1 cellular context compared by ENCODE assay signal in the genomic region with DNA sequence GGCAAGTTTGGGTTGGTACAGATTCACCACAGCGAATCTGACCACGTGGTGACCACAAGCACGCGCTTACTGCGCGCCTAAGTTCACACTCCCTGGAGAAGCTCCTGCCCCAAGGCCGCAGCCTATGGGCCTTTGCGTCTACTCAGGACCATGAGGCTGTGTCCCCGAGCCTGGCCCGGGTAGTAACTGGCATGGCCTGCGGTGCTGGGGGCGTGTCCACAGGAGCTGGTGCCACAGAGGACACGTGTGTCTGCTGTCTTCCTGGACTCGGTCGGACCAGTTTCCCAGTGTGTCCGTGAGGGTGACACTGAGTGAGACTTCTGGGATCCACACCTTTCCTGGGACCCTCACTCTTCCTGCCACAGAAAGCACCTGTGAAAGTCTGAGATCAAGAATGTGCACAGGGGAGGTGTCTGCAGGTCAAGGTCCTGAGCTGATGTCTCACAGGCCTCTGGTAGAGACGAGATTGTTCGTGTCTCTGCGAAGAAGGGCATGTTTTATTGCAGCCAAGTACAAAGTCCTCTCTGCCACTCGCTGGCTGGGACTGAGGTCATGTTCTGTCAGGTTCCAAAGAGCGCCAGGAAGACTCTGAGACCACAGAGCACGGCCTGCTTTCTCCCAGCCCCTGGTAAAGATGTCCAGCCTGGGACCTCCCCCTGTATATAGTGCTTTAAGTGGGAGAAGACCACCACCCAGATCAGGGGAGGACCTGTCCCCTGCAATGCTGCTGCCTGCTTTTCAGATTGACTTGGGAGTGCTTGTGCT.
TF ChIP-seq lines count a peak whose summit lies in the region.

No MANE protein-coding gene starts in this region.

TF ChIP-seq in HepG2, 621 proteins besides CTCF, POLR2A, EP300 and RAD21 (continues in another document):
- no peak for TF ChIP-seq GTF2F1 (IDR thresholded peaks at IDR 0.05; ENCODE audit: low read length)
- TF ChIP-seq, protein P1, sequence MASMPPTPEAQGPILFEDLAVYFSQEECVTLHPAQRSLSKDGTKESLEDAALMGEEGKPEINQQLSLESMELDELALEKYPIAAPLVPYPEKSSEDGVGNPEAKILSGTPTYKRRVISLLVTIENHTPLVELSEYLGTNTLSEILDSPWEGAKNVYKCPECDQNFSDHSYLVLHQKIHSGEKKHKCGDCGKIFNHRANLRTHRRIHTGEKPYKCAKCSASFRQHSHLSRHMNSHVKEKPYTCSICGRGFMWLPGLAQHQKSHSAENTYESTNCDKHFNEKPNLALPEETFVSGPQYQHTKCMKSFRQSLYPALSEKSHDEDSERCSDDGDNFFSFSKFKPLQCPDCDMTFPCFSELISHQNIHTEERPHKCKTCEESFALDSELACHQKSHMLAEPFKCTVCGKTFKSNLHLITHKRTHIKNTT (CRISPR knock-in tag; IDR thresholded peaks at IDR 0.05): no peak
- TF ChIP-seq KDM6A (CRISPR knock-in tag; IDR thresholded peaks at IDR 0.05; ENCODE audit: low read depth): peak; percentile 64; the same call in 1 of the 2 replicates
- TF ChIP-seq HNF4A (CRISPR knock-in tag; IDR thresholded peaks at IDR 0.05): peak; percentile 98
- no peak for TF ChIP-seq HOXA9 (CRISPR knock-in tag; IDR thresholded peaks at IDR 0.05; ENCODE audit: borderline replicate concordance)
- TF ChIP-seq SMARCC2 (IDR thresholded peaks at IDR 0.05): no peak
- TF ChIP-seq ZMYM2 (CRISPR knock-in tag; IDR thresholded peaks at IDR 0.05): peak; percentile 79
- TF ChIP-seq MBD4 (IDR thresholded peaks at IDR 0.05; ENCODE audit: borderline replicate concordance, low read length): no peak
- TF ChIP-seq SMAD9 (CRISPR knock-in tag; IDR thresholded peaks at IDR 0.05): no peak
- TF ChIP-seq ZNF563 (CRISPR knock-in tag; IDR thresholded peaks at IDR 0.05): peak; percentile 56; the same call in 1 of the 2 replicates
- TF ChIP-seq, protein P2, sequence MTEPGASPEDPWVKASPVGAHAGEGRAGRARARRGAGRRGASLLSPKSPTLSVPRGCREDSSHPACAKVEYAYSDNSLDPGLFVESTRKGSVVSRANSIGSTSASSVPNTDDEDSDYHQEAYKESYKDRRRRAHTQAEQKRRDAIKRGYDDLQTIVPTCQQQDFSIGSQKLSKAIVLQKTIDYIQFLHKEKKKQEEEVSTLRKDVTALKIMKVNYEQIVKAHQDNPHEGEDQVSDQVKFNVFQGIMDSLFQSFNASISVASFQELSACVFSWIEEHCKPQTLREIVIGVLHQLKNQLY (CRISPR knock-in tag; IDR thresholded peaks at IDR 0.05): peak; percentile 1; the same call in 1 of the 2 replicates
- no peak for TF ChIP-seq KLF6 (CRISPR knock-in tag; IDR thresholded peaks at IDR 0.05)
- no peak for TF ChIP-seq ZNF678 (CRISPR knock-in tag; IDR thresholded peaks at IDR 0.05)
- TF ChIP-seq JUNB (CRISPR knock-in tag; IDR thresholded peaks at IDR 0.05; ENCODE audit: borderline replicate concordance): no peak
- no peak for TF ChIP-seq ZNF468 (CRISPR knock-in tag; IDR thresholded peaks at IDR 0.05)
- TF ChIP-seq KLF12 (CRISPR knock-in tag; IDR thresholded peaks at IDR 0.05; ENCODE audit: borderline replicate concordance): no peak
- TF ChIP-seq ZKSCAN1 (IDR thresholded peaks at IDR 0.05; ENCODE audit: low read length): no peak
- TF ChIP-seq KAT8 (CRISPR knock-in tag; IDR thresholded peaks at IDR 0.05): peak; percentile 63
- peak; percentile 67 for TF ChIP-seq ZBTB33 (CRISPR knock-in tag; IDR thresholded peaks at IDR 0.05)
- TF ChIP-seq, protein P3, sequence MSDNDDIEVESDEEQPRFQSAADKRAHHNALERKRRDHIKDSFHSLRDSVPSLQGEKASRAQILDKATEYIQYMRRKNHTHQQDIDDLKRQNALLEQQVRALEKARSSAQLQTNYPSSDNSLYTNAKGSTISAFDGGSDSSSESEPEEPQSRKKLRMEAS (IDR thresholded peaks at IDR 0.05): peak; percentile 92
- peak; percentile 41; the same call in 1 of the 2 replicates for TF ChIP-seq GATAD1 (CRISPR knock-in tag; IDR thresholded peaks at IDR 0.05)
- no peak for TF ChIP-seq TOPORS (CRISPR knock-in tag; IDR thresholded peaks at IDR 0.05)
- TF ChIP-seq ZNF577 (CRISPR knock-in tag; IDR thresholded peaks at IDR 0.05; ENCODE audit: borderline replicate concordance, low read depth): no peak
- TF ChIP-seq DPF2 (CRISPR knock-in tag; IDR thresholded peaks at IDR 0.05; ENCODE audit: borderline replicate concordance, low read depth): no peak; the same call in 1 of the 2 replicates
- no peak for TF ChIP-seq CREB1 (IDR thresholded peaks at IDR 0.05)
- TF ChIP-seq CREB1 (CRISPR knock-in tag; IDR thresholded peaks at IDR 0.05): peak; percentile 27; the same call in 1 of the 2 replicates
- TF ChIP-seq ZSCAN25 (CRISPR knock-in tag; IDR thresholded peaks at IDR 0.05): peak; percentile 28; the same call in 1 of the 2 replicates
- TF ChIP-seq SIN3A (IDR thresholded peaks at IDR 0.05; ENCODE audit: borderline replicate concordance, low read depth, low read length): 0 out of 2 replicates have a peak, but pooled peaks have one; percentile 32
- no peak for TF ChIP-seq KDM1A (CRISPR knock-in tag; IDR thresholded peaks at IDR 0.05)
- TF ChIP-seq TFDP1 (CRISPR knock-in tag; IDR thresholded peaks at IDR 0.05; ENCODE audit: borderline replicate concordance): no peak
- TF ChIP-seq, protein P4, sequence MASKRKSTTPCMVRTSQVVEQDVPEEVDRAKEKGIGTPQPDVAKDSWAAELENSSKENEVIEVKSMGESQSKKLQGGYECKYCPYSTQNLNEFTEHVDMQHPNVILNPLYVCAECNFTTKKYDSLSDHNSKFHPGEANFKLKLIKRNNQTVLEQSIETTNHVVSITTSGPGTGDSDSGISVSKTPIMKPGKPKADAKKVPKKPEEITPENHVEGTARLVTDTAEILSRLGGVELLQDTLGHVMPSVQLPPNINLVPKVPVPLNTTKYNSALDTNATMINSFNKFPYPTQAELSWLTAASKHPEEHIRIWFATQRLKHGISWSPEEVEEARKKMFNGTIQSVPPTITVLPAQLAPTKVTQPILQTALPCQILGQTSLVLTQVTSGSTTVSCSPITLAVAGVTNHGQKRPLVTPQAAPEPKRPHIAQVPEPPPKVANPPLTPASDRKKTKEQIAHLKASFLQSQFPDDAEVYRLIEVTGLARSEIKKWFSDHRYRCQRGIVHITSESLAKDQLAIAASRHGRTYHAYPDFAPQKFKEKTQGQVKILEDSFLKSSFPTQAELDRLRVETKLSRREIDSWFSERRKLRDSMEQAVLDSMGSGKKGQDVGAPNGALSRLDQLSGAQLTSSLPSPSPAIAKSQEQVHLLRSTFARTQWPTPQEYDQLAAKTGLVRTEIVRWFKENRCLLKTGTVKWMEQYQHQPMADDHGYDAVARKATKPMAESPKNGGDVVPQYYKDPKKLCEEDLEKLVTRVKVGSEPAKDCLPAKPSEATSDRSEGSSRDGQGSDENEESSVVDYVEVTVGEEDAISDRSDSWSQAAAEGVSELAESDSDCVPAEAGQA (IDR thresholded peaks at IDR 0.05; ENCODE audit: low read depth): no peak
- TF ChIP-seq, protein P4 (CRISPR knock-in tag; IDR thresholded peaks at IDR 0.05; ENCODE audit: borderline replicate concordance): no peak
- TF ChIP-seq TBX2 (CRISPR knock-in tag; IDR thresholded peaks at IDR 0.05; ENCODE audit: borderline replicate concordance): peak; percentile 85
- no peak for TF ChIP-seq SETDB1 (CRISPR knock-in tag; IDR thresholded peaks at IDR 0.05; ENCODE audit: borderline replicate concordance)
- TF ChIP-seq ZNF766 (CRISPR knock-in tag; IDR thresholded peaks at IDR 0.05; ENCODE audit: borderline replicate concordance): peak; percentile 77; the same call in 1 of the 2 replicates
- TF ChIP-seq MYNN (CRISPR knock-in tag; IDR thresholded peaks at IDR 0.05; ENCODE audit: low read depth): no peak; the same call in 1 of the 2 replicates
- peak; percentile 13; the same call in 1 of the 2 replicates for TF ChIP-seq FOXK1 (CRISPR knock-in tag; IDR thresholded peaks at IDR 0.05; ENCODE audit: borderline replicate concordance, low read depth)
- no peak for TF ChIP-seq RELA (CRISPR knock-in tag; IDR thresholded peaks at IDR 0.05)
- peak; percentile 53 for TF ChIP-seq KDM2A (CRISPR knock-in tag; IDR thresholded peaks at IDR 0.05; ENCODE audit: borderline replicate concordance, low read depth)
- TF ChIP-seq PAF1 (CRISPR knock-in tag; IDR thresholded peaks at IDR 0.05): no peak
- TF ChIP-seq HMGA1 (CRISPR knock-in tag; conservative IDR thresholded peaks at IDR 0.05): no peak
- no peak for TF ChIP-seq NFIC (IDR thresholded peaks at IDR 0.05; ENCODE audit: low read length)
- TF ChIP-seq, protein P5, sequence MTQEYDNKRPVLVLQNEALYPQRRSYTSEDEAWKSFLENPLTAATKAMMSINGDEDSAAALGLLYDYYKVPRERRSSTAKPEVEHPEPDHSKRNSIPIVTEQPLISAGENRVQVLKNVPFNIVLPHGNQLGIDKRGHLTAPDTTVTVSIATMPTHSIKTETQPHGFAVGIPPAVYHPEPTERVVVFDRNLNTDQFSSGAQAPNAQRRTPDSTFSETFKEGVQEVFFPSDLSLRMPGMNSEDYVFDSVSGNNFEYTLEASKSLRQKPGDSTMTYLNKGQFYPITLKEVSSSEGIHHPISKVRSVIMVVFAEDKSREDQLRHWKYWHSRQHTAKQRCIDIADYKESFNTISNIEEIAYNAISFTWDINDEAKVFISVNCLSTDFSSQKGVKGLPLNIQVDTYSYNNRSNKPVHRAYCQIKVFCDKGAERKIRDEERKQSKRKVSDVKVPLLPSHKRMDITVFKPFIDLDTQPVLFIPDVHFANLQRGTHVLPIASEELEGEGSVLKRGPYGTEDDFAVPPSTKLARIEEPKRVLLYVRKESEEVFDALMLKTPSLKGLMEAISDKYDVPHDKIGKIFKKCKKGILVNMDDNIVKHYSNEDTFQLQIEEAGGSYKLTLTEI (CRISPR knock-in tag; conservative IDR thresholded peaks at IDR 0.05): no peak
- TF ChIP-seq NFYC (CRISPR knock-in tag; IDR thresholded peaks at IDR 0.05): no peak
- no peak for TF ChIP-seq HNRNPH1 (optimal IDR thresholded peaks at IDR 0.05; ENCODE audit: low read depth, low read length)
- no peak for TF ChIP-seq NR3C1 (CRISPR knock-in tag; IDR thresholded peaks at IDR 0.05)
- peak; percentile 84 for TF ChIP-seq PHF21A (CRISPR knock-in tag; IDR thresholded peaks at IDR 0.05)
- TF ChIP-seq ZNF552 (CRISPR knock-in tag; IDR thresholded peaks at IDR 0.05; ENCODE audit: borderline replicate concordance): no peak
- 0 out of 2 replicates have a peak, but pooled peaks have one; percentile 49 for TF ChIP-seq ZNF333 (CRISPR knock-in tag; IDR thresholded peaks at IDR 0.05; ENCODE audit: borderline replicate concordance)
- TF ChIP-seq ZFP91 (CRISPR knock-in tag; IDR thresholded peaks at IDR 0.05; ENCODE audit: borderline replicate concordance): peak; percentile 63; the same call in 1 of the 2 replicates
- TF ChIP-seq SMYD3 (CRISPR knock-in tag; IDR thresholded peaks at IDR 0.05): no peak
- TF ChIP-seq SNAI1 (CRISPR knock-in tag; IDR thresholded peaks at IDR 0.05; ENCODE audit: borderline replicate concordance): no peak; the same call in 1 of the 2 replicates
- TF ChIP-seq ZNF382 (CRISPR knock-in tag; IDR thresholded peaks at IDR 0.05; ENCODE audit: borderline replicate concordance): no peak
- TF ChIP-seq SALL2 (CRISPR knock-in tag; IDR thresholded peaks at IDR 0.05): no peak
- peak; percentile 27; the same call in 1 of the 2 replicates for TF ChIP-seq ZNF292 (CRISPR knock-in tag; IDR thresholded peaks at IDR 0.05; ENCODE audit: borderline replicate concordance, low read depth)
- peak; percentile 3; the same call in 1 of the 2 replicates for TF ChIP-seq FOXO1 (CRISPR knock-in tag; IDR thresholded peaks at IDR 0.05)
